8 cellular contexts compared by ENCODE assay signal in genomic region chr12:120534203-120534702, GRCh38. TPM values are rescaled to one million over a fixed set of nuclear protein-coding genes. Genes with fewer than 3 reads are reported as not detected.
DNase-seq lines count a peak whose midpoint lies in the region; ATAC-seq and TF ChIP-seq lines count a peak whose summit lies in the region.

Gene RNF10 (plus strand): TSS chr12:120534356. CDS start chr12:120534812, 456 bp downstream.

- peaks cover 42% of the 10 kb centered on the region for H3K36me3 Mint-ChIP-seq in activated CD4-positive, alpha-beta memory T cell treated with anti-CD3 and anti-CD28 coated beads, Interleukin-2, amount 10 ng/mL, durations not matched to agents 7 days and 5 days (ENCODE audit: low read depth)

- ATAC-seq in HG03571 (IDR thresholded peaks at IDR 0.05; ENCODE audit: unreplicated experiment) = peak; percentile 62

- peaks cover 52% of the 10 kb centered on the region for H3K4me1 Mint-ChIP-seq in activated CD4-positive, alpha-beta memory T cell treated with anti-CD3 and anti-CD28 coated beads, Interleukin-2, amount 10 ng/mL, durations not matched to agents 7 days and 5 days

- H3K9me3 Mint-ChIP-seq in activated CD4-positive, alpha-beta memory T cell treated with anti-CD3 and anti-CD28 coated beads, Interleukin-2, amount 10 ng/mL, durations not matched to agents 7 days and 5 days = no peaks in the 10 kb centered on the region

- peak within 1 kb of the TSS; percentile 94 to 97 for H3K9ac ChIP-seq in liver (ENCODE audit: low read depth in 1 of 2, low read length in 2 of 2)

- peak within 1 kb of the TSS; percentile 88 for H3K4me3 Mint-ChIP-seq in activated CD4-positive, alpha-beta memory T cell treated with anti-CD3 and anti-CD28 coated beads, Interleukin-2, amount 10 ng/mL, durations not matched to agents 7 days and 5 days

- no peak for DNase-seq in BJ (ENCODE audit: low read depth)
- peak; percentile 57 for DNase-seq in GM19240 (ENCODE audit: insufficient read length, low spot score)
- peak; percentile 90 for DNase-seq in NCI-H774 (lab: John Stamatoyannopoulos, UW)
- peak; percentile 78 for DNase-seq in activated CD4-positive, alpha-beta memory T cell treated with anti-CD3 and anti-CD28 coated beads, Interleukin-2, amount 10 ng/mL, durations not matched to agents 7 days and 5 days
- DNase-seq in ecto neural progenitor cell (ENCODE audit: low spot score) = peak; percentile 88
- DNase-seq in stimulated activated CD4-positive, alpha-beta T cell treated with anti-CD3 and anti-CD28 coated beads, Interleukin-4, amount 100 ng/mL, for 1 hour = peak; percentile 60

- no peaks in the 10 kb centered on the region for H3K27me3 ChIP-seq in BJ (ENCODE audit: control insufficient read depth, insufficient read depth, low read length)
- H3K27me3 ChIP-seq in liver (ENCODE audit: control insufficient read depth in 4 of 4, insufficient read depth in 4 of 4, low read length in 3 of 4) = no peaks in the 10 kb centered on the region

- peak within 1 kb of the TSS; percentile 83 to 91 for H3K27ac ChIP-seq in liver (ENCODE audit: low read depth in 1 of 2, low read length in 2 of 2)

- H3K27me3 Mint-ChIP-seq in activated CD4-positive, alpha-beta memory T cell treated with anti-CD3 and anti-CD28 coated beads, Interleukin-2, amount 10 ng/mL, durations not matched to agents 7 days and 5 days = no peaks in the 10 kb centered on the region

- CTCF ChIA-PET in BJ (lab: Yijun Ruan, JAX) = no interaction called here
- CTCF ChIA-PET in activated CD4-positive, alpha-beta memory T cell treated with anti-CD3 and anti-CD28 coated beads, Interleukin-2, amount 10 ng/mL, durations not matched to agents 7 days and 5 days (lab: Charles Lee) = interaction anchor here (0.5 to 2.5 kb wide), 3 partner anchors 47 to 59 kb away, joined by 3 to 12 read pairs (median 4); partner anchors contain the start of gene POP5

- no peaks in the 10 kb centered on the region for H3K9me3 ChIP-seq in liver (ENCODE audit: control insufficient read depth in 4 of 4, low read length in 3 of 4)

- peaks cover 2% of the 10 kb centered on the region; the same call in 1 of the 2 replicates for H3K36me3 ChIP-seq in BJ (ENCODE audit: control insufficient read depth, insufficient read depth, low read length)
- no peaks in the 10 kb centered on the region for H3K36me3 ChIP-seq in liver (ENCODE audit: control insufficient read depth in 4 of 4, insufficient read depth in 3 of 4, low read depth in 1 of 4, low read length in 3 of 4)

- WGBS in liver = under 1% methylated on average over 43 of the region's 43 CpGs

- no peak for TF ChIP-seq RAD21 in liver (IDR thresholded peaks at IDR 0.05)

- TF ChIP-seq CTCF in BJ (IDR thresholded peaks at IDR 0.05; ENCODE audit: insufficient read depth, low read depth, low read length) (no peak), liver (IDR thresholded peaks at IDR 0.05; ENCODE audit: low read depth, low read length, missing input control) (no peak)

- H3K4me1 ChIP-seq in liver (ENCODE audit: control insufficient read depth in 4 of 4, insufficient read depth in 4 of 4, low read length in 3 of 4) = peaks cover 7 to 43% (median 37%) of the 10 kb centered on the region in 4 donors

- POLR2A ChIA-PET in BJ (lab: Charles Lee) = no interaction called here
- POLR2A ChIA-PET in activated CD4-positive, alpha-beta memory T cell treated with anti-CD3 and anti-CD28 coated beads, Interleukin-2, amount 10 ng/mL, durations not matched to agents 7 days and 5 days (lab: Charles Lee) = interaction anchor here (0.7 to 3.0 kb wide), 12 partner anchors 12 to 333 kb away, joined by 3 to 16 read pairs (median 6); partner anchors contain the start of genes DYNLL1, POP5, RNU4-2 and RPLP0

- H3K4me3 ChIP-seq in BJ (ENCODE audit: low read depth, low read length) = peak within 1 kb of the TSS; percentile 82
- peak within 1 kb of the TSS; percentile 90 to 99 (median 93) for H3K4me3 ChIP-seq in liver (ENCODE audit: low read depth in 1 of 3, low read length in 3 of 3)

- peak within 1 kb of the TSS; percentile 93 for H3K27ac Mint-ChIP-seq in activated CD4-positive, alpha-beta memory T cell treated with anti-CD3 and anti-CD28 coated beads, Interleukin-2, amount 10 ng/mL, durations not matched to agents 7 days and 5 days

TF ChIP-seq in liver, 16 proteins besides CTCF, POLR2A, EP300 and RAD21:
- peak; percentile 54 for TF ChIP-seq REST (IDR thresholded peaks at IDR 0.05)
- peak; percentile 89 for TF ChIP-seq YY1 (IDR thresholded peaks at IDR 0.05)
- TF ChIP-seq RXRA (IDR thresholded peaks at IDR 0.05) = no peak
- peak; percentile 19 for TF ChIP-seq ZBTB33 (IDR thresholded peaks at IDR 0.05)
- TF ChIP-seq GABPA (IDR thresholded peaks at IDR 0.05 in 1 of 2, conservative IDR thresholded peaks at IDR 0.05 in 1 of 2) = peak in 1 of 2 donors; percentile 37
- no peak for TF ChIP-seq FOXA1 (IDR thresholded peaks at IDR 0.05)
- peak; percentile 19 for TF ChIP-seq SP1 (IDR thresholded peaks at IDR 0.05)

RNA-seq across cellular contexts. Expression of gene RNF10, which starts in this region (rescaled TPM):
- polyA plus RNA-seq in BJ (2011; rRNA removed) (64.1 and 98.8 TPM in 2 replicates), liver (10 to 100 TPM; 48.0 to 49.6 TPM)
- 135 and 145 TPM in 2 replicates for polyA minus RNA-seq in BJ (2011; rRNA and poly(A)+ RNA removed)
- total RNA-seq in activated CD4-positive, alpha-beta memory T cell treated with anti-CD3 and anti-CD28 coated beads, Interleukin-2, amount 10 ng/mL, durations not matched to agents 7 days and 5 days = 100 to 1,000 TPM; 225 to 229 TPM
- 100 to 1,000 TPM; 102 to 157 TPM for total RNA-seq in liver
